Comparison of ENCODE assay signal across 9 cellular contexts in genomic region chr14:61573748-61574513, GRCh38.
DNase-seq lines count a peak whose midpoint lies in the region; ATAC-seq, FAIRE-seq and TF ChIP-seq lines count a peak whose summit lies in the region.
"Had no signal": no experiment of that assay in that cellular context is flagged by ENCODE, and none has a peak within 500 bp of the region (broad histone marks: within the 10 kb centered on the region; RNA-seq: fewer than 3 reads in every experiment).

No MANE protein-coding gene starts in this region.

- ATAC-seq in activated naive CD4-positive, alpha-beta T cell treated with anti-CD3 and anti-CD28 coated beads, Interleukin-2, amount 50 U/mL, for 72 hours, result peak; percentile 63 to 64

- no peaks in the 10 kb centered on the region for H3K36me3 ChIP-seq in skeletal muscle tissue (ENCODE audit: control insufficient read depth in 3 of 3, insufficient read depth in 3 of 3, low read length in 3 of 3)

- H3K4me1 ChIP-seq in skeletal muscle tissue (ENCODE audit: control insufficient read depth in 3 of 3, insufficient read depth in 3 of 3, low read length in 3 of 3), result peaks cover 2 to 27% (median 21%) of the 10 kb centered on the region in 3 donors

- CTCF ChIA-PET in GM10248 (lab: Yijun Ruan, JAX), result interaction anchor here (0.7 to 1.8 kb wide), 2 partner anchors 15 to 264 kb away, joined by 3 to 4 read pairs; no protein-coding TSS in a partner anchor

- H3K9ac ChIP-seq in skeletal muscle tissue (ENCODE audit: low read depth in 1 of 3, low read length in 3 of 3), result no peak overlapping the region

- peak overlapping the region in 1 of 2 donors; percentile 14 for H3K27ac Mint-ChIP-seq in activated naive CD4-positive, alpha-beta T cell treated with anti-CD3 and anti-CD28 coated beads, Interleukin-2, amount 50 U/mL, for 72 hours

- TF ChIP-seq CTCF in fibroblast of villous mesenchyme (IDR thresholded peaks at IDR 0.05; ENCODE audit: insufficient read depth, low read depth, low read length) (no peak), GM10248 (IDR thresholded peaks at IDR 0.05; ENCODE audit: control extremely low read depth, extremely low read depth, low read depth, missing control alignments) (no peak)

- no peak for TF ChIP-seq POLR2A in GM12892 (IDR thresholded peaks at IDR 0.05; ENCODE audit: low read depth, low read length)

- peak overlapping the region; percentile 58 for H3K27ac ChIP-seq in skeletal muscle tissue (ENCODE audit: low read depth, low read length)

- H3K4me3 ChIP-seq in fibroblast of villous mesenchyme (ENCODE audit: low read depth, low read length), result no peak overlapping the region
- H3K4me3 ChIP-seq in skeletal muscle tissue (ENCODE audit: low read length in 3 of 3), result no peak overlapping the region

- DNase-seq in HTR-8/SVneo (ENCODE audit: insufficient read length, low spot score) (peak; percentile 96), fibroblast of villous mesenchyme (ENCODE audit: low read depth) (peak; percentile 76), GM12892 (ENCODE audit: insufficient read length) (no peak), GM10248 (ENCODE audit: extremely low spot score) (no peak), NCI-H2196 (lab: John Stamatoyannopoulos, UW; ENCODE audit: unreplicated experiment) (no peak)
- no peak for DNase-seq in activated naive CD4-positive, alpha-beta T cell treated with anti-CD3 and anti-CD28 coated beads, Interleukin-2, amount 50 U/mL, for 72 hours (ENCODE audit: low spot score in 2 of 2)
- DNase-seq: activated gamma-delta T cell had no signal

- H3K36me3 Mint-ChIP-seq in activated naive CD4-positive, alpha-beta T cell treated with anti-CD3 and anti-CD28 coated beads, Interleukin-2, amount 50 U/mL, for 72 hours, result no peaks in the 10 kb centered on the region

- no peaks in the 10 kb centered on the region for H3K9me3 ChIP-seq in skeletal muscle tissue (ENCODE audit: control insufficient read depth in 3 of 3, low read length in 3 of 3)

- POLR2A ChIA-PET in GM10248 (lab: Yijun Ruan, JAX), result no interaction called here

- FAIRE-seq in HTR-8/SVneo (lab: Jason Lieb, UNC) (peak; percentile 99), GM12892 (lab: Jason Lieb, UNC) (no peak)

- H3K27me3 ChIP-seq in skeletal muscle tissue (ENCODE audit: control insufficient read depth in 3 of 3, insufficient read depth in 3 of 3, low read length in 3 of 3), result peaks cover 0 to 1% (median 0%) of the 10 kb centered on the region in 3 donors

- no peaks in the 10 kb centered on the region for H3K9me3 Mint-ChIP-seq in activated naive CD4-positive, alpha-beta T cell treated with anti-CD3 and anti-CD28 coated beads, Interleukin-2, amount 50 U/mL, for 72 hours
- H3K9me3 Mint-ChIP-seq: neural crest cell had no signal

Comparison
In these comparisons a context has a peak if more than half of its experiments do, and no peak if none do; other contexts are left out.
1. DNase-seq: peak in HTR-8/SVneo (single experiment) and fibroblast of villous mesenchyme (single experiment); none in activated naive CD4-positive, alpha-beta T cell treated with anti-CD3 and anti-CD28 coated beads, Interleukin-2, amount 50 U/mL, for 72 hours (0 of 2), GM12892 (single experiment), GM10248 (single experiment) and NCI-H2196 (single experiment).